In genomic region chr15:100861511-100861991, GRCh38 we compare ENCODE assay signal across 18 cellular contexts. TPM values are rescaled to one million over a fixed set of nuclear protein-coding genes. Genes with fewer than 3 reads are reported as not detected.
DNase-seq lines count a peak whose midpoint lies in the region; ATAC-seq, FAIRE-seq and TF ChIP-seq lines count a peak whose summit lies in the region.
"Had no signal": no experiment of that assay in that cellular context is flagged by ENCODE, and none has a peak within 500 bp of the region (broad histone marks: within the 10 kb centered on the region; RNA-seq: fewer than 3 reads in every experiment).

No MANE protein-coding gene starts in this region.

- DNase-seq in RPMI7951 (ENCODE audit: low read depth) (peak; percentile 71), foreskin melanocyte (peak; percentile 95), midbrain (lab: John Stamatoyannopoulos, UW) (peak; percentile 84), stromal cell of bone marrow (ENCODE audit: low read depth) (peak; percentile 30), ureter (ENCODE audit: low spot score) (no peak), H54 (ENCODE audit: insufficient read length, low spot score) (no peak)
- DNase-seq in activated CD8-positive, alpha-beta memory T cell treated with anti-CD3 and anti-CD28 coated beads, Interleukin-2, amount 50 U/mL, for 4 hours: no peak
- DNase-seq: endodermal cell; immature natural killer cell; NCI-H2029; NCI-H524 treated with DMSO at 0.1 percent for 48 hours; stimulated activated CD8-positive, alpha-beta memory T cell treated with anti-CD3 and anti-CD28 coated beads, Interleukin-4, amount 100 ng/mL, for 48 hours had no signal

- no peak for FAIRE-seq in H54 (lab: Jason Lieb, UNC)
- FAIRE-seq: frontal cortex had no signal

- no peak for ATAC-seq in GM18519 (IDR thresholded peaks at IDR 0.05; ENCODE audit: low FRiP score, unreplicated experiment)
- ATAC-seq: mucosa of descending colon, Panc1, WTC11 had no signal

- no peak for TF ChIP-seq POLR2A in H54 (IDR thresholded peaks at IDR 0.05; ENCODE audit: low read depth, low read length)

RNA-seq across cellular contexts. Expression of gene ALDH1A3, which starts 18.1 kb away (rescaled TPM):
- total RNA-seq in RPMI7951 (2014; rRNA removed; shearing (Covaris generic)): 158 and 217 TPM in 2 replicates
- total RNA-seq in ureter: 24.2 TPM
- total RNA-seq: T-helper 1 cell treated with Interleukin-12 subunit alpha and Interleukin-12 subunit beta and Interleukin-4 antibody, amounts not matched to agents 30 ng/mL and 1 ng/mL, for 36 hours had no signal

RNA-seq across cellular contexts. Expression of gene LRRK1, which starts 57.6 kb away (rescaled TPM):
- 5.0 and 10.8 TPM in 2 replicates for total RNA-seq in RPMI7951 (2014; rRNA removed; shearing (Covaris generic))
- 29.5 TPM for total RNA-seq in ureter

Comparison
In these comparisons a context has a peak if more than half of its experiments do, and no peak if none do; other contexts are left out.
1. DNase-seq: peak in RPMI7951 (single experiment), foreskin melanocyte (single experiment), midbrain (single experiment) and stromal cell of bone marrow (single experiment); none in activated CD8-positive, alpha-beta memory T cell treated with anti-CD3 and anti-CD28 coated beads, Interleukin-2, amount 50 U/mL, for 4 hours (single experiment), ureter (single experiment) and H54 (single experiment).